Comparison of ENCODE assay signal across 1 cellular context in the genomic region with DNA sequence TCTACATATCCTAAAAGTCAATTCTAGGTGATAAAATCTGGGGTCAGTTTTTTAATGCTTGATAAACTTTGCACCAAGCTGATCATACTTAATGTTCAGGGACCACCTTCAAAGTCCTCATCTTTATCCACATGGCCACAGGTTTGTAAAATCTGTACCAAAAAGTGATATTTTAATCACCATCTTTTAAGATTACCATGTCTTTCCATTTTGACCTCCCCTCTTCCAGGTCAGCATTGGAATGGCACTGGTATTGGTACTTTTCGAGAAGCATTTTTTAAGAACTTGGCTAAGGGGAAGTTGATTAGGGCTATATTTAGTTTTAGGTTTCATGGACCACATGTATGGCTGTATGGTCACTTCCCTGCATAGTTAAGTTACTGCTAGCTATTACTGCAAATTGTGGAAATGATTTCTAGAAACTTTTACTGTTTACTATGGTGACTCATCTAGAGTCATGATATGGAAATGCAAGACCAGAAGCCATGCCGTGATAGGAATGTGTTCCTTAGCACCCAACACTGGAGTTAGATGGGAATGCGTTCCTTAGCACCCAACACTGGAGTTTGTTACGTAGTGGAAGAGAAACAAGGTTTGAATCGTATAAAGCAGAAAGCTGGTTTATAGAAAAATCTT.
TF ChIP-seq lines count a peak whose summit lies in the region.

No MANE protein-coding gene starts in this region.

TF ChIP-seq in HEK293, 187 proteins besides CTCF, POLR2A, EP300 and RAD21 (continued from another document):
- TF ChIP-seq HIC1 (tag by site-specific recombination; IDR thresholded peaks at IDR 0.05): no peak
- no peak for TF ChIP-seq ZNF48 (tag by site-specific recombination; IDR thresholded peaks at IDR 0.05)
- TF ChIP-seq ZNF530 (tag by site-specific recombination; IDR thresholded peaks at IDR 0.05; ENCODE audit: low read depth): no peak
- 0 out of 2 replicates have a peak, but pooled peaks have one; percentile 20 for TF ChIP-seq IKZF3 (tag by site-specific recombination; IDR thresholded peaks at IDR 0.05)
- peak; percentile 74; the same call in 1 of the 2 replicates for TF ChIP-seq ZNF600 (tag by site-specific recombination; IDR thresholded peaks at IDR 0.05)
